In genomic region chr12:123966596-123966995, GRCh38 we compare ENCODE assay signal across 23 cellular contexts. TPM values are rescaled to one million over a fixed set of nuclear protein-coding genes. Genes with fewer than 3 reads are reported as not detected.
A peak's percentile ranks its signal among the peaks of the same experiment; 100 is the strongest.
DNase-seq lines count a peak whose midpoint lies in the region; ATAC-seq and TF ChIP-seq lines count a peak whose summit lies in the region.
"Had no signal": no experiment of that assay in that cellular context is flagged by ENCODE, and none has a peak within 500 bp of the region (broad histone marks: within the 10 kb centered on the region; RNA-seq: fewer than 3 reads in every experiment).

No MANE protein-coding gene starts in this region.

- no peak overlapping the region for H3K27ac ChIP-seq in IMR-90 (ENCODE audit: insufficient read depth, low read length)
- H3K27ac ChIP-seq: coronary artery, epithelial cell of prostate, neutrophil had no signal

- H3K36me3 Mint-ChIP-seq in activated T-helper 17 cell treated with anti-CD3 and anti-CD28 coated beads, Interleukin-2, amount 50 U/mL, for 72 hours (ENCODE audit: low read depth): peaks cover 28% of the 10 kb centered on the region

- CTCF ChIA-PET in IMR-90 (lab: Yijun Ruan, JAX): no interaction called here

- no peak overlapping the region for H3K4me3 Mint-ChIP-seq in activated T-helper 17 cell treated with anti-CD3 and anti-CD28 coated beads, Interleukin-2, amount 50 U/mL, for 72 hours
- H3K4me3 Mint-ChIP-seq: activated B cell treated with CpG ODN at 0.5 μM for 24 hours; activated CD8-positive, alpha-beta T cell treated with anti-CD3 and anti-CD28 coated beads, Interleukin-2, amount 10 ng/mL, durations not matched to agents 7 days and 5 days; T-helper 1 cell treated with Interleukin-12 subunit alpha and Interleukin-12 subunit beta and Interleukin-4 antibody, amounts not matched to agents 30 μg/mL and 1 μg/mL, for 36 hours had no signal

- H3K36me3 ChIP-seq in IMR-90 (ENCODE audit: control insufficient read depth, insufficient read depth, low read length): peaks cover 2% of the 10 kb centered on the region; the same call in 1 of the 2 replicates
- H3K36me3 ChIP-seq in H7 (replicated peaks; ENCODE audit: control insufficient read depth, insufficient read depth, low read length): no peaks in the 10 kb centered on the region
- H3K36me3 ChIP-seq: BE2C, neutrophil had no signal

- H3K27ac Mint-ChIP-seq in activated T-helper 17 cell treated with anti-CD3 and anti-CD28 coated beads, Interleukin-2, amount 50 U/mL, for 72 hours: no peak overlapping the region
- H3K27ac Mint-ChIP-seq: activated B cell treated with CpG ODN at 0.5 μM for 24 hours; activated CD8-positive, alpha-beta T cell treated with anti-CD3 and anti-CD28 coated beads, Interleukin-2, amount 10 ng/mL, durations not matched to agents 7 days and 5 days; activated T-helper 2 cell treated with anti-CD3 and anti-CD28 coated beads, Interferon-gamma antibody, Interleukin-2, Interleukin-4, amounts not matched to agents 10 μg/mL and 5 μg/mL and 100 μg/mL, durations not matched to agents 14 hours and 24 hours and 36 hours; T-helper 1 cell treated with Interleukin-12 subunit alpha and Interleukin-12 subunit beta and Interleukin-4 antibody, amounts not matched to agents 30 μg/mL and 1 μg/mL, for 36 hours had no signal

- 40% methylated on average over 2 of the region's 3 CpGs; no CpG with 5 or more reads in 1 of the 2 experiments for WGBS in IMR-90 (ENCODE audit: extremely low coverage in 2 of 2, insufficient read length in 1 of 2), 2 experiments

- H3K4me3 ChIP-seq in IMR-90 (ENCODE audit: insufficient read depth, low read depth, low read length) (no peak overlapping the region), H7 (ENCODE audit: insufficient read depth, low read depth, low read length) (no peak overlapping the region)
- H3K4me3 ChIP-seq: coronary artery, heart right ventricle had no signal

- ATAC-seq in IMR-90 (ENCODE audit: low read depth): peak; percentile 68
- ATAC-seq in activated T-helper 17 cell treated with anti-CD3 and anti-CD28 coated beads, Interleukin-2, amount 50 U/mL, for 72 hours (replicated peaks): no peak
- ATAC-seq: activated CD8-positive, alpha-beta T cell treated with anti-CD3 and anti-CD28 coated beads, Interleukin-2, amount 10 ng/mL, durations not matched to agents 7 days and 5 days; heart right ventricle; Right ventricle myocardium inferior had no signal

- peak overlapping the region; percentile 4 for H2AK9ac ChIP-seq in IMR-90 (replicated peaks; ENCODE audit: low read depth, low read length, poor library complexity)

- dilution Hi-C loops in IMR-90 (cut with HindIII; ENCODE audit: low sequenced_read_pairs, unreplicated experiment): no loop called here

- peak; percentile 6 for DNase-seq in Caki2 (ENCODE audit: low read depth)
- peak; percentile 80 for DNase-seq in IMR-90
- peak; percentile 62 for DNase-seq in dedifferentiated amniotic fluid mesenchymal stem cell (ENCODE audit: extremely low spot score)
- DNase-seq in myocyte (ENCODE audit: low read depth): peak; percentile 86
- DNase-seq in COR-L47 (lab: John Stamatoyannopoulos, UW): no peak
- no peak for DNase-seq in stimulated activated CD8-positive, alpha-beta memory T cell treated with anti-CD3 and anti-CD28 coated beads, Interleukin-4, amount 100 ng/mL, for 48 hours
- DNase-seq in H7: no peak
- DNase-seq: activated B cell treated with CpG ODN at 0.5 μM for 24 hours; activated CD8-positive, alpha-beta T cell treated with anti-CD3 and anti-CD28 coated beads, Interleukin-2, amount 10 ng/mL, durations not matched to agents 7 days and 5 days; amygdala; BE2C; heart right ventricle; Karpas-422; NCI-H345; right cardiac atrium; stimulated activated CD4-positive, alpha-beta T cell treated with anti-CD3 and anti-CD28 coated beads, Interleukin-2, amount 100 ng/mL, for 24 hours had no signal

- H3K4ac ChIP-seq in IMR-90 (ENCODE audit: low read depth, low read length): peak overlapping the region; percentile 54; the same call in 1 of the 2 replicates

- in situ Hi-C loops in Caki2 (cut with HindIII; ENCODE audit: low pct_unique_long_range_greater_than_20kb, low sequenced_read_pairs): no loop called here
- in situ Hi-C loops in IMR-90 (cut with MboI; ENCODE audit: low sequenced_read_pairs): no loop called here

- no peak overlapping the region for H3K9ac ChIP-seq in IMR-90 (ENCODE audit: low read depth, low read length)

- no peak overlapping the region for H3K56ac ChIP-seq in IMR-90 (ENCODE audit: extremely low read depth, insufficient read depth, low read length)

- no peak overlapping the region; the same call in 1 of the 2 replicates for H2BK120ac ChIP-seq in IMR-90 (ENCODE audit: low read depth, low read length)

- H3K14ac ChIP-seq in IMR-90 (replicated peaks; ENCODE audit: low read depth, low read length): peak overlapping the region; percentile 30

- H3K27me3 ChIP-seq in IMR-90 (ENCODE audit: control insufficient read depth, insufficient read depth, low read length): no peaks in the 10 kb centered on the region
- H3K27me3 ChIP-seq in H7 (ENCODE audit: control insufficient read depth, insufficient read depth, low read length): peaks cover 77% of the 10 kb centered on the region
- H3K27me3 ChIP-seq: BE2C, heart right ventricle had no signal

- H3K27me3 Mint-ChIP-seq in activated T-helper 17 cell treated with anti-CD3 and anti-CD28 coated beads, Interleukin-2, amount 50 U/mL, for 72 hours: no peaks in the 10 kb centered on the region
- H3K27me3 Mint-ChIP-seq: activated B cell treated with CpG ODN at 0.5 μM for 24 hours had no signal

- no peak overlapping the region for H2AFZ ChIP-seq in IMR-90 (replicated peaks; ENCODE audit: low read length, poor library complexity)

- H4K5ac ChIP-seq in IMR-90 (ENCODE audit: low read depth, low read length): no peak overlapping the region

- no peak overlapping the region for H2BK20ac ChIP-seq in IMR-90 (ENCODE audit: low read depth, low read length)

- intact Hi-C loops in IMR-90 (cut with micrococcal nuclease): no loop called here

- no peak overlapping the region for H3K4me2 ChIP-seq in IMR-90 (ENCODE audit: low read depth, low read length)

- H3K9me1 ChIP-seq in IMR-90 (ENCODE audit: insufficient read depth, low read length): peaks cover 14% of the 10 kb centered on the region

- H4K91ac ChIP-seq in IMR-90 (ENCODE audit: insufficient read depth, low read depth, low read length): no peak overlapping the region

- no peak for TF ChIP-seq CTCF in IMR-90 (conservative IDR thresholded peaks at IDR 0.05; ENCODE audit: low read depth, low read length)

- H2BK15ac ChIP-seq in IMR-90 (ENCODE audit: low read depth, low read length): peak overlapping the region; percentile 36; the same call in 1 of the 3 replicates

- no TSS peak for BruUV-seq in IMR-90 (replicated peaks; lab: Mats Ljungman, UMichigan)

- no peaks in the 10 kb centered on the region for H3K9me3 Mint-ChIP-seq in activated T-helper 17 cell treated with anti-CD3 and anti-CD28 coated beads, Interleukin-2, amount 50 U/mL, for 72 hours
- H3K9me3 Mint-ChIP-seq: activated B cell treated with CpG ODN at 0.5 μM for 24 hours; activated T-helper 2 cell treated with anti-CD3 and anti-CD28 coated beads, Interferon-gamma antibody, Interleukin-2, Interleukin-4, amounts not matched to agents 10 μg/mL and 5 μg/mL and 100 μg/mL, durations not matched to agents 14 hours and 24 hours and 36 hours; T-helper 1 cell treated with Interleukin-12 subunit alpha and Interleukin-12 subunit beta and Interleukin-4 antibody, amounts not matched to agents 30 μg/mL and 1 μg/mL, for 36 hours had no signal

- H3K23ac ChIP-seq in IMR-90 (ENCODE audit: low read depth, low read length): peak overlapping the region; percentile 26

- H3K18ac ChIP-seq in IMR-90 (ENCODE audit: low read depth, low read length): no peak overlapping the region; the same call in 1 of the 2 replicates

- no peak for TF ChIP-seq RAD21 in IMR-90 (IDR thresholded peaks at IDR 0.05; ENCODE audit: low read length)

- peaks cover 16% of the 10 kb centered on the region; the same call in 1 of the 2 replicates for H4K20me1 ChIP-seq in IMR-90 (ENCODE audit: insufficient read depth, low read length)

- peaks cover 29 to 65% of the 10 kb centered on the region in 2 experiments for H3K79me1 ChIP-seq in IMR-90 (ENCODE audit: low read depth in 1 of 2, low read length in 2 of 2)

- H4K8ac ChIP-seq in IMR-90 (ENCODE audit: low read depth in 2 of 2, low read length in 2 of 2): peak overlapping the region in 1 of 2 experiments; percentile 48; a peak in 1 of 4 replicates

- POLR2A ChIA-PET in IMR-90 (lab: Charles Lee; ENCODE audit: unreplicated experiment): no interaction called here

- no peaks in the 10 kb centered on the region for H3K9me3 ChIP-seq in IMR-90 (ENCODE audit: control insufficient read depth, insufficient read depth, low read length)
- H3K9me3 ChIP-seq: BE2C, heart right ventricle, neutrophil had no signal

- H3K4me1 ChIP-seq in IMR-90 (ENCODE audit: control insufficient read depth, insufficient read depth, low read length): peaks cover 12% of the 10 kb centered on the region

- H2BK5ac ChIP-seq in IMR-90 (ENCODE audit: low read depth, low read length, poor library complexity, severe bottlenecking): peak overlapping the region; percentile 4

- peak overlapping the region; percentile 33; the same call in 1 of the 2 replicates for H2AK5ac ChIP-seq in IMR-90 (ENCODE audit: low read depth, low read length)

- H3K4me1 Mint-ChIP-seq in activated T-helper 17 cell treated with anti-CD3 and anti-CD28 coated beads, Interleukin-2, amount 50 U/mL, for 72 hours: peaks cover 26% of the 10 kb centered on the region

- TF ChIP-seq POLR2A in IMR-90 (IDR thresholded peaks at IDR 0.05; ENCODE audit: low read depth, low read length): no peak

TF ChIP-seq in IMR-90, 13 proteins besides CTCF, POLR2A, EP300 and RAD21 (continues in another document):
- TF ChIP-seq RFX5 (IDR thresholded peaks at IDR 0.05; ENCODE audit: low read depth, low read length): no peak

RNA-seq across cellular contexts. Expression of gene CCDC92, which starts 6.0 kb away (rescaled TPM):
- 3.5 and 4.3 TPM in 2 replicates for total RNA-seq in Caki2 (2014; rRNA removed; shearing (Covaris generic); ENCODE audit: low replicate concordance)
- total RNA-seq in IMR-90 (2012; rRNA removed) (5.7 and 8.1 TPM in 2 replicates), myocyte (18.3 and 21.1 TPM in 2 replicates)
- polyA plus RNA-seq in IMR-90 (2012; rRNA removed): 55.5 and 61.1 TPM in 2 replicates
- 75.4 and 87.9 TPM in 2 replicates for polyA plus RNA-seq in IMR-90 (2012; cell fraction: cytosol; rRNA removed)
- polyA plus RNA-seq in IMR-90 (2012; cell fraction: nucleus; rRNA removed; ENCODE audit: low replicate concordance): 91.3 and 94.1 TPM in 2 replicates
- polyA plus RNA-seq in myocyte (2012): 55.5 TPM
- total RNA-seq in H7 (2014; rRNA removed; shearing (Covaris generic)): 5.2 and 6.1 TPM in 2 replicates
- total RNA-seq in activated T-helper 17 cell treated with anti-CD3 and anti-CD28 coated beads, Interleukin-2, amount 50 U/mL, for 72 hours: 10 to 100 TPM; 19.2 to 19.4 TPM

RNA-seq across cellular contexts. Expression of gene ZNF664, which starts 6.4 kb away (rescaled TPM):
- total RNA-seq in Caki2 (2014; rRNA removed; shearing (Covaris generic); ENCODE audit: low replicate concordance): 44.9 and 63.4 TPM in 2 replicates
- total RNA-seq in IMR-90 (2012; rRNA removed): 32.6 and 36.7 TPM in 2 replicates
- polyA plus RNA-seq in IMR-90 (2012; rRNA removed): 24.6 and 29.9 TPM in 2 replicates
- polyA plus RNA-seq in IMR-90 (2012; cell fraction: cytosol; rRNA removed): 14.0 and 16.7 TPM in 2 replicates
- 9.3 and 24.8 TPM in 2 replicates for polyA plus RNA-seq in IMR-90 (2012; cell fraction: nucleus; rRNA removed; ENCODE audit: low replicate concordance)
- 55.8 and 58.1 TPM in 2 replicates for total RNA-seq in myocyte
- polyA plus RNA-seq in myocyte (2012): 39.0 TPM
- total RNA-seq in H7 (2014; rRNA removed; shearing (Covaris generic)): 60.3 and 62.0 TPM in 2 replicates
- total RNA-seq in activated T-helper 17 cell treated with anti-CD3 and anti-CD28 coated beads, Interleukin-2, amount 50 U/mL, for 72 hours: 10 to 100 TPM; 35.6 to 48.3 TPM

Comparison
In these comparisons a context has a peak if more than half of its experiments do, and no peak if none do; other contexts are left out.
1. DNase-seq: peak in Caki2 (single experiment), IMR-90 (single experiment), dedifferentiated amniotic fluid mesenchymal stem cell (single experiment) and myocyte (single experiment); none in COR-L47 (single experiment), stimulated activated CD8-positive, alpha-beta memory T cell treated with anti-CD3 and anti-CD28 coated beads, Interleukin-4, amount 100 ng/mL, for 48 hours (single experiment) and H7 (single experiment).